Comparison of ENCODE assay signal across 12 cellular contexts in the genomic region with DNA sequence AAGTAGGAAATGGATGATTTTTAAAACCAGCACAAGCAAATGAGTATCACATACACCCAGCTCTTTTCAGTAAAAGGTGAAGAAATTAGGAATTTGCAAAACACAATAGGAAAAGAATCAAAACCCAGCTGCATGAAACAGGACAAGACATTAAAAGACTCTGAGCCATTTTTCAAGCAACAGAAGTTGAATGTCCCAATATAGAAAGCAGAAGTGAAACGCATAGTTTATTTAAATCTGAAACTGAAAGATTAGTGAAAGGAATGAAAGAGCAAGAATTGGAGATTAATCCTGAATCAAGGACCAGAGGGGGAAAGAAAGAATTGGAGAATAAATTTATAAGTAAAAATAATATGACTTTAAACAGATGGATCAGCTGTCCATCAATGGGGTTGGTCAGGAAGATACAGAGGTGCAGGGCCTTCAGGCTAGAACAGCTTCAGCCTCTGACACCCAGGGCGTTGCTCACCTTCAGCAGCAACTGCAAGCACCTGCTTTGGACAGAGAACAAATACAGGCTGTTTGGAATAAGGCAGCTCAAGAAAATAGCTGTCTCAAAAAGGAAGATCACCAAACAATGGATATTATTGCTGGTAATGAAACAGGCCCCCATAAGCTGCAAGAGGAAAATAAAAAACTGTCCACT. TPM values are rescaled to one million over a fixed set of nuclear protein-coding genes. Genes with fewer than 3 reads are reported as not detected.
A peak's percentile ranks its signal among the peaks of the same experiment; 100 is the strongest.
DNase-seq lines count a peak whose midpoint lies in the region; ATAC-seq and TF ChIP-seq lines count a peak whose summit lies in the region.
"Had no signal": no experiment of that assay in that cellular context is flagged by ENCODE, and none has a peak within 500 bp of the region (broad histone marks: within the 10 kb centered on the region; RNA-seq: fewer than 3 reads in every experiment).

No MANE protein-coding gene starts in this region.

- H3K79me2 ChIP-seq in DOHH2 (ENCODE audit: control insufficient read depth, low read length), result no peaks in the 10 kb centered on the region
- no peaks in the 10 kb centered on the region for H3K79me2 ChIP-seq in OCI-LY7 (ENCODE audit: insufficient read depth, low read depth, low read length)

- no peaks in the 10 kb centered on the region for H3K36me3 ChIP-seq in DOHH2 (ENCODE audit: control insufficient read depth, low read length)
- no peaks in the 10 kb centered on the region for H3K36me3 ChIP-seq in OCI-LY7 (ENCODE audit: insufficient read depth, low read length)
- H3K36me3 ChIP-seq in effector memory CD4-positive, alpha-beta T cell (ENCODE audit: control insufficient read depth, insufficient read depth, low read length), result no peaks in the 10 kb centered on the region
- no peaks in the 10 kb centered on the region for H3K36me3 ChIP-seq in WERI-Rb-1

- H3K4me2 ChIP-seq in DOHH2 (ENCODE audit: low read length) (peak overlapping the region; percentile 90), OCI-LY7 (ENCODE audit: low read length) (peak overlapping the region; percentile 75)

- no peaks in the 10 kb centered on the region for H3K9me2 ChIP-seq in DOHH2 (replicated peaks; ENCODE audit: control insufficient read depth, low read length)
- no peaks in the 10 kb centered on the region for H3K9me2 ChIP-seq in OCI-LY7 (ENCODE audit: insufficient read depth, low read length)

- H4K20me1 ChIP-seq in DOHH2 (ENCODE audit: control insufficient read depth, insufficient read depth, low read depth, low read length) (peaks cover 8% of the 10 kb centered on the region; the same call in 1 of the 2 replicates), OCI-LY7 (ENCODE audit: insufficient read depth, low read length) (no peaks in the 10 kb centered on the region)

- no peak overlapping the region for H2AFZ ChIP-seq in OCI-LY7 (ENCODE audit: low read length)

- DNase-seq in OCI-LY7 (ENCODE audit: low spot score) (peak; percentile 89), activated gamma-delta T cell (lab: John Stamatoyannopoulos, UW) (no peak), activated gamma-delta T cell treated with Interleukin-2 at 50 U/mL for 16 hours (no peak), WERI-Rb-1 (no peak)
- DNase-seq in effector memory CD4-positive, alpha-beta T cell, result no peak
- DNase-seq: foreskin keratinocyte, NCI-H1694 treated with DMSO at 0.1 percent for 48 hours, occipital lobe had no signal

- intact Hi-C loops in OCI-LY7 (cut with micrococcal nuclease; ENCODE audit: unreplicated experiment), result loop anchor here (5.0 kb wide), 1 partner anchor 477 kb away; no protein-coding TSS in a partner anchor

- H3K27ac ChIP-seq in DOHH2 (ENCODE audit: low read depth, low read length) (peak overlapping the region; percentile 65), OCI-LY7 (ENCODE audit: low read depth, low read length, poor library complexity, severe bottlenecking) (peak overlapping the region; percentile 86), WERI-Rb-1 (no peak overlapping the region)
- H3K27ac ChIP-seq in effector memory CD4-positive, alpha-beta T cell (ENCODE audit: insufficient read depth, low read length, poor library complexity, severe bottlenecking), result no peak overlapping the region
- H3K27ac ChIP-seq: foreskin keratinocyte had no signal

- peak overlapping the region; percentile 59 for H3K4me3 ChIP-seq in DOHH2 (ENCODE audit: low read length)
- peak overlapping the region; percentile 48 for H3K4me3 ChIP-seq in OCI-LY7 (ENCODE audit: low read depth, low read length, poor library complexity, severe bottlenecking)
- H3K4me3 ChIP-seq in effector memory CD4-positive, alpha-beta T cell (ENCODE audit: insufficient read depth, low read depth, low read length, poor library complexity, severe bottlenecking), result peak overlapping the region; percentile 23
- H3K4me3 ChIP-seq in WERI-Rb-1 (ENCODE audit: low read depth, low read length), result no peak overlapping the region

- peaks cover 28% of the 10 kb centered on the region for H3F3A ChIP-seq in DOHH2 (ENCODE audit: control insufficient read depth, insufficient read depth)

- POLR2A ChIA-PET in OCI-LY7 (lab: Charles Lee), result interaction anchor here (0.5 to 2.0 kb wide), 6 partner anchors 11 to 384 kb away, joined by 3 to 7 read pairs (median 4); no protein-coding TSS in a partner anchor

- ATAC-seq in HG02642 (IDR thresholded peaks at IDR 0.05; ENCODE audit: poor library complexity, unreplicated experiment), result peak; percentile 23
- no peak for ATAC-seq in HG02938 (IDR thresholded peaks at IDR 0.05; ENCODE audit: unreplicated experiment)
- ATAC-seq: foreskin keratinocyte, Panc1 had no signal

- BruUV-seq in OCI-LY7 (replicated peaks; lab: Mats Ljungman, UMichigan), result no TSS peak

- H3K4me1 ChIP-seq in DOHH2 (ENCODE audit: control insufficient read depth, low read length) (peaks cover 69% of the 10 kb centered on the region), OCI-LY7 (ENCODE audit: insufficient read depth, low read length, poor library complexity, severe bottlenecking) (peaks cover 81% of the 10 kb centered on the region)
- H3K4me1 ChIP-seq in effector memory CD4-positive, alpha-beta T cell (ENCODE audit: control insufficient read depth, insufficient read depth, low read length, poor library complexity, severe bottlenecking), result peaks cover 14% of the 10 kb centered on the region
- H3K4me1 ChIP-seq: foreskin keratinocyte had no signal

- CTCF ChIA-PET in OCI-LY7 (lab: Charles Lee; ENCODE audit: unreplicated experiment), result no interaction called here

- H3K27me3 ChIP-seq in DOHH2 (ENCODE audit: control insufficient read depth, low read length) (peaks cover 54% of the 10 kb centered on the region), WERI-Rb-1 (ENCODE audit: insufficient read depth, low read depth, severe bottlenecking) (no peaks in the 10 kb centered on the region)
- H3K27me3 ChIP-seq in effector memory CD4-positive, alpha-beta T cell (replicated peaks; ENCODE audit: control insufficient read depth, insufficient read depth, low read length, poor library complexity, severe bottlenecking), result no peaks in the 10 kb centered on the region
- H3K27me3 ChIP-seq: foreskin keratinocyte had no signal

- no peak for TF ChIP-seq CTCF in DOHH2 (IDR thresholded peaks at IDR 0.05; ENCODE audit: low read depth, low read length, poor library complexity, severe bottlenecking)
- TF ChIP-seq CTCF in OCI-LY7 (conservative IDR thresholded peaks at IDR 0.05; ENCODE audit: low read length), result no peak
- no peak for TF ChIP-seq CTCF in WERI-Rb-1 (IDR thresholded peaks at IDR 0.05; ENCODE audit: low read depth, low read length)

- H3K9me3 ChIP-seq in DOHH2 (ENCODE audit: control insufficient read depth, insufficient read depth, low read length), result no peaks in the 10 kb centered on the region
- H3K9me3 ChIP-seq in OCI-LY7 (ENCODE audit: low read length), result no peaks in the 10 kb centered on the region
- no peaks in the 10 kb centered on the region for H3K9me3 ChIP-seq in effector memory CD4-positive, alpha-beta T cell (ENCODE audit: control insufficient read depth, low read length)
- H3K9me3 ChIP-seq in WERI-Rb-1 (ENCODE audit: severe bottlenecking), result no peaks in the 10 kb centered on the region

RNA-seq across cellular contexts. Expression of a gene that starts 3.9 kb away (rescaled TPM):
- 31.4 and 37.1 TPM in 2 replicates for total RNA-seq in OCI-LY7 (2014; rRNA removed; shearing (Covaris generic))
- 89.3 and 95.1 TPM in 2 replicates for total RNA-seq in OCI-LY7 (2022)

Comparison
In these comparisons a context has a peak if more than half of its experiments do, and no peak if none do; other contexts are left out.
1. H3K27ac ChIP-seq: peak in DOHH2 (single experiment) and OCI-LY7 (single experiment); none in effector memory CD4-positive, alpha-beta T cell (single experiment) and WERI-Rb-1 (single experiment).